ENCODE assay signal across 10 cellular contexts in genomic region chr11:46948378-46949131, GRCh38. TPM values are rescaled to one million over a fixed set of nuclear protein-coding genes. Genes with fewer than 3 reads are reported as not detected.
DNase-seq lines count a peak whose midpoint lies in the region; ATAC-seq and TF ChIP-seq lines count a peak whose summit lies in the region.
"Had no signal": no experiment of that assay in that cellular context is flagged by ENCODE, and none has a peak within 500 bp of the region (broad histone marks: within the 10 kb centered on the region; RNA-seq: fewer than 3 reads in every experiment).

No MANE protein-coding gene starts in this region.

- H3K9me3 ChIP-seq in vagina: no peaks in the 10 kb centered on the region

- H3K4me3 ChIP-seq in fibroblast of the aortic adventitia (ENCODE audit: low read depth, low read length): no peak overlapping the region
- H3K4me3 ChIP-seq in vagina: no peak overlapping the region

- TF ChIP-seq CTCF in RWPE1 (conservative IDR thresholded peaks at IDR 0.05; ENCODE audit: low read depth) (no peak), fibroblast of the aortic adventitia (IDR thresholded peaks at IDR 0.05; ENCODE audit: insufficient read depth, low read length) (no peak), vagina (IDR thresholded peaks at IDR 0.05) (no peak)

- H3K27me3 ChIP-seq in vagina: no peaks in the 10 kb centered on the region

- H3K27ac ChIP-seq in RWPE1: no peak overlapping the region
- peak overlapping the region; percentile 18 for H3K27ac ChIP-seq in vagina

- intact Hi-C loops in vagina (cut with DNase I): no loop called here

- peaks cover 17% of the 10 kb centered on the region for H3K4me1 ChIP-seq in vagina

- CTCF ChIA-PET in RWPE1 (lab: Yijun Ruan, JAX): interaction anchor here (0.7 kb wide), 2 partner anchors 21 to 279 kb away, joined by 3 read pairs; no protein-coding TSS in a partner anchor

- ATAC-seq in GM18502 (IDR thresholded peaks at IDR 0.05; ENCODE audit: poor library complexity, unreplicated experiment): no peak

- POLR2A ChIA-PET in RWPE1 (lab: Yijun Ruan, JAX; ENCODE audit: low non-redundant PET): no interaction called here

- DNase-seq in NOMO-1 treated with DMSO at 0.1 percent for 48 hours (lab: John Stamatoyannopoulos, UW; ENCODE audit: unreplicated experiment): peak; percentile 48
- DNase-seq in NOMO-1 treated with dmso at 0.1 percent for 144 hours (lab: John Stamatoyannopoulos, UW; ENCODE audit: unreplicated experiment): no peak
- DNase-seq in RWPE1 (ENCODE audit: low spot score): peak; percentile 43
- DNase-seq in fibroblast of the aortic adventitia (ENCODE audit: low read depth): peak; percentile 74
- DNase-seq in vagina (ENCODE audit: extremely low spot score in 2 of 2): no peak
- no peak for DNase-seq in NK-92 (lab: John Stamatoyannopoulos, UW; ENCODE audit: unreplicated experiment)
- DNase-seq in stimulated activated CD4-positive, alpha-beta T cell treated with anti-CD3 and anti-CD28 coated beads, Interleukin-2, amount 100 ng/mL, for 48 hours: no peak
- DNase-seq: activated B cell treated with CpG ODN at 0.5 μM for 24 hours; CD4-positive, alpha-beta T cell had no signal

- TF ChIP-seq POLR2A in vagina (IDR thresholded peaks at IDR 0.05): no peak

- H3K36me3 ChIP-seq in vagina: no peaks in the 10 kb centered on the region

RNA-seq across cellular contexts. Expression of gene CSTPP1, which starts 12.0 kb away (rescaled TPM):
- total RNA-seq in fibroblast of the aortic adventitia (ENCODE audit: low replicate concordance): 24.6 and 34.9 TPM in 2 replicates
- 30.7 TPM for total RNA-seq in vagina

RNA-seq across cellular contexts. Expression of gene LRP4, which starts 30.2 kb away (rescaled TPM):
- total RNA-seq in fibroblast of the aortic adventitia (ENCODE audit: low replicate concordance): 4.7 and 9.7 TPM in 2 replicates
- total RNA-seq in vagina: 10.1 TPM
- total RNA-seq: CD4-positive, alpha-beta T cell had no signal

Comparison
In these comparisons a context has a peak if more than half of its experiments do, and no peak if none do; other contexts are left out.
1. DNase-seq: peak in NOMO-1 treated with DMSO at 0.1 percent for 48 hours (single experiment), RWPE1 (single experiment) and fibroblast of the aortic adventitia (single experiment); none in NOMO-1 treated with dmso at 0.1 percent for 144 hours (single experiment), vagina (0 of 2), NK-92 (single experiment) and stimulated activated CD4-positive, alpha-beta T cell treated with anti-CD3 and anti-CD28 coated beads, Interleukin-2, amount 100 ng/mL, for 48 hours (0 of 2).